In genomic region chr2:109153005-109153404, GRCh38 we compare ENCODE assay signal across 31 cellular contexts. TPM values are rescaled to one million over a fixed set of nuclear protein-coding genes. Genes with fewer than 3 reads are reported as not detected.
DNase-seq lines count a peak whose midpoint lies in the region; TF ChIP-seq lines count a peak whose summit lies in the region.
"Had no signal": no experiment of that assay in that cellular context is flagged by ENCODE, and none has a peak within 500 bp of the region (broad histone marks: within the 10 kb centered on the region; RNA-seq: fewer than 3 reads in every experiment).

No MANE protein-coding gene starts in this region.

- H3K36me3 Mint-ChIP-seq in neural progenitor cell: no peaks in the 10 kb centered on the region
- H3K36me3 Mint-ChIP-seq: CD14-positive monocyte; CD4-positive, alpha-beta memory T cell; CD4-positive, CD25-positive, alpha-beta regulatory T cell; CD8-positive, alpha-beta memory T cell; CD8-positive, alpha-beta T cell had no signal

- no peak overlapping the region for H3K4me2 ChIP-seq in neural progenitor cell
- H3K4me2 ChIP-seq: A549; BLaER1; BLaER1 treated with 17β-estradiol and CSF1 and Interleukin-3, amounts not matched to agents 10 nM and 100 nM had no signal

- peak overlapping the region; percentile 9 for H3K27ac Mint-ChIP-seq in neural progenitor cell
- H3K27ac Mint-ChIP-seq: B cell; CD14-positive monocyte; CD4-positive, alpha-beta memory T cell; CD4-positive, alpha-beta T cell; CD4-positive, CD25-positive, alpha-beta regulatory T cell; CD8-positive, alpha-beta memory T cell; CD8-positive, alpha-beta T cell had no signal

- no peak overlapping the region for H3K27ac ChIP-seq in neural progenitor cell
- H3K27ac ChIP-seq: 22Rv1; A549; BLaER1; BLaER1 treated with 17β-estradiol and CSF1 and Interleukin-3, amounts not matched to agents 10 nM and 100 nM; C4-2B had no signal

- H2AFZ ChIP-seq in neural progenitor cell (replicated peaks): no peak overlapping the region

- TF ChIP-seq CTCF in neural progenitor cell (IDR thresholded peaks at IDR 0.05): no peak

- DNase-seq in neural progenitor cell (ENCODE audit: low spot score) (no peak), putamen (ENCODE audit: low spot score) (peak; percentile 50), SW480 (ENCODE audit: low spot score) (no peak)
- DNase-seq in stimulated activated CD8-positive, alpha-beta memory T cell treated with anti-CD3 and anti-CD28 coated beads, Interleukin-4, amount 100 ng/mL, for 48 hours: no peak
- DNase-seq: 8988T; ACHN; AML-193; BE2C; C1 segment of cervical spinal cord; Caco-2; Calu3; CD4-positive, alpha-beta memory T cell; CD4-positive, alpha-beta T cell; CD4-positive, CD25-positive, alpha-beta regulatory T cell; CD8-positive, alpha-beta memory T cell; CD8-positive, alpha-beta T cell; COR-L47; DMS 273 treated with DMSO at 0.1 percent for 48 hours; DMS153; DMS53; DMS79; DMS79 treated with DMSO at 0.1 percent for 48 hours; DND-41; EL had no signal

- H3K4me3 Mint-ChIP-seq in neural progenitor cell: no peak overlapping the region
- H3K4me3 Mint-ChIP-seq: B cell; CD14-positive monocyte; CD4-positive, alpha-beta memory T cell; CD4-positive, alpha-beta T cell; CD4-positive, CD25-positive, alpha-beta regulatory T cell; CD8-positive, alpha-beta memory T cell; CD8-positive, alpha-beta T cell had no signal

- no peak overlapping the region for H3K9ac ChIP-seq in neural progenitor cell
- H3K9ac ChIP-seq: BLaER1; BLaER1 treated with 17β-estradiol and CSF1 and Interleukin-3, amounts not matched to agents 10 nM and 100 nM had no signal

- H3K9me3 ChIP-seq in neural progenitor cell (ENCODE audit: low read depth): no peaks in the 10 kb centered on the region
- H3K9me3 ChIP-seq: A549, BE2C, BLaER1, Caco-2 had no signal

- H3F3A ChIP-seq in neural progenitor cell (ENCODE audit: low read depth): no peaks in the 10 kb centered on the region

- H3K4me3 ChIP-seq in neural progenitor cell: no peak overlapping the region
- H3K4me3 ChIP-seq: A549; BLaER1; BLaER1 treated with 17β-estradiol and CSF1 and Interleukin-3, amounts not matched to agents 10 nM and 100 nM had no signal

- peaks cover 53% of the 10 kb centered on the region for H3K4me1 Mint-ChIP-seq in neural progenitor cell
- H3K4me1 Mint-ChIP-seq: CD14-positive monocyte had no signal

- no peaks in the 10 kb centered on the region for H3K9me3 Mint-ChIP-seq in neural progenitor cell
- H3K9me3 Mint-ChIP-seq: CD14-positive monocyte; CD4-positive, alpha-beta memory T cell; CD4-positive, alpha-beta T cell; CD4-positive, CD25-positive, alpha-beta regulatory T cell; CD8-positive, alpha-beta memory T cell; CD8-positive, alpha-beta T cell had no signal

- no peaks in the 10 kb centered on the region for H3K36me3 ChIP-seq in neural progenitor cell
- H3K36me3 ChIP-seq: BE2C had no signal

- H4K20me1 ChIP-seq in neural progenitor cell (ENCODE audit: low read depth): no peaks in the 10 kb centered on the region

- peaks cover 4% of the 10 kb centered on the region for H3K27me3 Mint-ChIP-seq in neural progenitor cell (ENCODE audit: insufficient read depth, low read depth)
- H3K27me3 Mint-ChIP-seq: CD4-positive, alpha-beta T cell had no signal

- H3K27me3 ChIP-seq in neural progenitor cell: no peaks in the 10 kb centered on the region
- H3K27me3 ChIP-seq: BE2C; BLaER1; BLaER1 treated with 17β-estradiol and CSF1 and Interleukin-3, amounts not matched to agents 10 nM and 100 nM had no signal

- H3K4me1 ChIP-seq in neural progenitor cell: peaks cover 12% of the 10 kb centered on the region
- H3K4me1 ChIP-seq: A549, BE2C, Caco-2 had no signal

- no peaks in the 10 kb centered on the region for H3K79me2 ChIP-seq in neural progenitor cell (ENCODE audit: low read depth)

RNA-seq across cellular contexts. Expression of gene SH3RF3, which starts 24.0 kb away (rescaled TPM):
- total RNA-seq in neural progenitor cell (ENCODE audit: low replicate concordance): 0.28 TPM in 2 replicates
